In the genomic region with DNA sequence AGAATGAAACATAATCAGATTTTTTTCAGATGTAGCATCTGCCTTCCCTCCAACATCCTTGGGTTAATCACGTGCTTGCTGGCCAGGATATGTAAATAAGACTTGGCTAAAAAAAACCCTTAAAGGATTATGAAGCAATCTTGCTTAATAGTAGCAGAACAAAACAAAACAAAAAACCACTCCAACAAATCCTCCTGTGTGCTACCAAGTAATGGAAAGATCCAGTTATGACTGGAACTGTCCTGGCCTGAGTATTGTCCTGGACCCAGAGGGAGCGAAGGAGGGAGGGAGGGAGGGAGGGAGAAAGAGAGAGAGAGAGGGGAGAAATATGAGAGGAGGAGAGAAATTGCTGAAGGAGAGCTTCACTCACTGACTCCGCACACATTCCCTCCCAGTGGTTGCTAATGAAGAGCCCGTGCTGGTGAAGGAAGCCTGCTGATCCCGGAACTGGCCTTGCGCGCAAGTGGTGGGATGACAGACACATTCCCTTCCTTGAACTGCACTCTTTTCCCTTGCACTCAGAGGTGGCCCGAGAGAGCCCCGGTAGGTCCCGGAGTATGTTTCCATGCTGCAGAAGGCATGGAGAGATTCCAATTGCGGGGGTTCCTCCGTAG, we compare ENCODE assay signal across 8 cellular contexts. TPM values are rescaled to one million over a fixed set of nuclear protein-coding genes. Genes with fewer than 3 reads are reported as not detected.
A peak's percentile ranks its signal among the peaks of the same experiment; 100 is the strongest.
DNase-seq lines count a peak whose midpoint lies in the region; FAIRE-seq and TF ChIP-seq lines count a peak whose summit lies in the region.
"Had no signal": no experiment of that assay in that cellular context is flagged by ENCODE, and none has a peak within 500 bp of the region (broad histone marks: within the 10 kb centered on the region; RNA-seq: fewer than 3 reads in every experiment).

No MANE protein-coding gene starts in this region.

- H3K27ac ChIP-seq in dorsolateral prefrontal cortex (peak overlapping the region in 3 of 59 donors; percentile 8 to 51 (median 19)), mesendoderm (ENCODE audit: low read depth, low read length) (no peak overlapping the region), transverse colon (peak overlapping the region; percentile 38 to 57 (median 47)), small intestine (ENCODE audit: low read depth in 1 of 2, low read length in 1 of 2) (no peak overlapping the region)

- H2BK120ac ChIP-seq in mesendoderm (ENCODE audit: low read depth, low read length) = no peak overlapping the region

- no peak for FAIRE-seq in small intestine (lab: Jason Lieb, UNC)

- H3K23ac ChIP-seq in mesendoderm (ENCODE audit: low read length) = no peak overlapping the region

- H3K9me3 ChIP-seq in MG63 = no peaks in the 10 kb centered on the region
- H3K9me3 ChIP-seq in transverse colon = no peaks in the 10 kb centered on the region
- H3K9me3 ChIP-seq in small intestine (ENCODE audit: control insufficient read depth, low read depth) = no peaks in the 10 kb centered on the region

- no peak overlapping the region for H3K4me2 ChIP-seq in mesendoderm (ENCODE audit: low read length)

- H3K4me1 ChIP-seq in mesendoderm (ENCODE audit: control insufficient read depth, low read depth, low read length) (peaks cover 18% of the 10 kb centered on the region), transverse colon (peaks cover 7 to 35% (median 14%) of the 10 kb centered on the region in 4 donors), small intestine (ENCODE audit: control insufficient read depth in 2 of 2, insufficient read depth in 1 of 2, low read depth in 1 of 2, low read length in 1 of 2) (no peaks in the 10 kb centered on the region)

- H3K9ac ChIP-seq in mesendoderm (ENCODE audit: low read length) = no peak overlapping the region

- H2AK5ac ChIP-seq in mesendoderm (ENCODE audit: low read length) = no peak overlapping the region

- H3K56ac ChIP-seq in mesendoderm (ENCODE audit: low read length) = peak overlapping the region; percentile 20

- no peak overlapping the region for H3K4me3 ChIP-seq in MG63
- H3K4me3 ChIP-seq in dorsolateral prefrontal cortex = peak overlapping the region in 58 of 59 donors; percentile 1 to 65 (median 38)
- H3K4me3 ChIP-seq in mesendoderm (ENCODE audit: low read length) = no peak overlapping the region
- H3K4me3 ChIP-seq in transverse colon = peak overlapping the region in 2 of 4 donors; percentile 6 to 29
- no peak overlapping the region for H3K4me3 ChIP-seq in small intestine (ENCODE audit: low read depth in 1 of 2, low read length in 2 of 2)

- H3K27me3 ChIP-seq in MG63 (no peaks in the 10 kb centered on the region), dorsolateral prefrontal cortex (peaks cover 0 to 43% (median 0%) of the 10 kb centered on the region in 45 donors), mesendoderm (ENCODE audit: insufficient read depth, low read length, poor library complexity) (no peaks in the 10 kb centered on the region), transverse colon (no peaks in the 10 kb centered on the region), small intestine (ENCODE audit: control insufficient read depth in 2 of 2, insufficient read depth in 2 of 2, low read length in 2 of 2) (peaks cover 0 to 2% of the 10 kb centered on the region in 2 donors)

- DNase-seq in MG63 = peak; percentile 32
- DNase-seq in dorsolateral prefrontal cortex = no peak
- DNase-seq in mesendoderm = peak; percentile 53
- DNase-seq in transverse colon = peak; percentile 15
- DNase-seq in stimulated activated CD4-positive, alpha-beta T cell treated with anti-CD3 and anti-CD28 coated beads, Interleukin-12 subunit alpha, Interleukin-12 subunit beta, amount 100 ng/mL, for 4 hours = no peak
- no peak for DNase-seq in small intestine
- no peak for DNase-seq in cerebellar nuclear complex (lab: John Stamatoyannopoulos, UW)
- DNase-seq: stimulated activated CD4-positive, alpha-beta T cell treated with anti-CD3 and anti-CD28 coated beads, Interleukin-4, amount 100 ng/mL, for 24 hours had no signal

- no peak overlapping the region for H2BK15ac ChIP-seq in mesendoderm (replicated peaks; ENCODE audit: low read depth)

- intact Hi-C loops in dorsolateral prefrontal cortex (cut with DNase I) (no loop called here), transverse colon (cut with DNase I; ENCODE audit: low total_unique reads) (no loop called here)

- TF ChIP-seq POLR2A in transverse colon (IDR thresholded peaks at IDR 0.05) = no peak

- H4K8ac ChIP-seq in mesendoderm (ENCODE audit: low read depth, low read length) = no peak overlapping the region

- TF ChIP-seq CTCF in dorsolateral prefrontal cortex (IDR thresholded peaks at IDR 0.05 in 54 of 56, conservative IDR thresholded peaks at IDR 0.05 in 2 of 56; ENCODE audit: low read depth in 1 of 56, partially characterized antibody in 56 of 56) = no peak
- no peak for TF ChIP-seq CTCF in transverse colon (IDR thresholded peaks at IDR 0.05)

- no peak overlapping the region for H3K4ac ChIP-seq in mesendoderm (ENCODE audit: low read depth, low read length)

- no peak for TF ChIP-seq EP300 in transverse colon (IDR thresholded peaks at IDR 0.05; ENCODE audit: low read depth)

- no peak overlapping the region for H2BK5ac ChIP-seq in mesendoderm (ENCODE audit: low read length)

- no peak overlapping the region for H4K5ac ChIP-seq in mesendoderm (ENCODE audit: low read length)

- H3K18ac ChIP-seq in mesendoderm (ENCODE audit: low read length) = no peak overlapping the region

- H3K36me3 ChIP-seq in MG63 (no peaks in the 10 kb centered on the region), mesendoderm (ENCODE audit: control insufficient read depth, insufficient read depth, low read length) (no peaks in the 10 kb centered on the region), transverse colon (no peaks in the 10 kb centered on the region), small intestine (ENCODE audit: control insufficient read depth in 2 of 2, insufficient read depth in 2 of 2, low read length in 2 of 2) (no peaks in the 10 kb centered on the region)

- H3K79me1 ChIP-seq in mesendoderm (ENCODE audit: low read length) = peaks cover 2% of the 10 kb centered on the region

- WGBS in mesendoderm (ENCODE audit: extremely low coverage, insufficient coverage, low lambda C conversion rate) = no CpG with 5 or more reads among the region's 12 CpGs
- 38 to 50% methylated on average over 2 to 12 of the region's 12 CpGs for WGBS in transverse colon (ENCODE audit: low coverage in 1 of 2), 2 donors
- 40 to 78% (median 53%) methylated on average over 12 of the region's 12 CpGs for WGBS in small intestine, 3 donors

- no peaks in the 10 kb centered on the region for H3K79me2 ChIP-seq in mesendoderm (ENCODE audit: control insufficient read depth, insufficient read depth, low read length)

- in situ Hi-C loops in transverse colon (cut with MboI; ENCODE audit: low pct_ligation_motif_present in 1 of 4, low pct_unique_long_range_greater_than_20kb in 1 of 4, low sequenced_read_pairs in 3 of 4) = no loop called here

RNA-seq across cellular contexts. Expression of gene HMGA2, which starts 57.2 kb away (rescaled TPM):
- total RNA-seq in MG63 (2014; rRNA removed; shearing (Covaris generic); ENCODE audit: low replicate concordance) = 0.79 and 1.1 TPM in 2 replicates
- 1 to 10 TPM in 3 of 120 experiments, under 1 TPM in 43, not detected in 74; 0.04 to 1.4 (median 0.31) TPM for total RNA-seq in dorsolateral prefrontal cortex
- 80.1 TPM for polyA plus RNA-seq in mesendoderm (2013, experiment 1 of 2)
- 82.1 TPM for polyA plus RNA-seq in mesendoderm (2013, experiment 2 of 2)
- 10 to 100 TPM in 2 of 4 donors, 1 to 10 TPM in 2; 7.4 to 15.7 (median 10.4) TPM for total RNA-seq in transverse colon
- 1 to 10 TPM in 2 of 3 donors, under 1 TPM in 1; 0.67 to 1.4 (median 1.1) TPM for polyA plus RNA-seq in small intestine

Comparison
In these comparisons a context has a peak if more than half of its experiments do, and no peak if none do; other contexts are left out.
1. DNase-seq: peak in MG63 (single experiment), mesendoderm (single experiment) and transverse colon (single experiment); none in dorsolateral prefrontal cortex (0 of 10), stimulated activated CD4-positive, alpha-beta T cell treated with anti-CD3 and anti-CD28 coated beads, Interleukin-12 subunit alpha, Interleukin-12 subunit beta, amount 100 ng/mL, for 4 hours (single experiment), small intestine (single experiment) and cerebellar nuclear complex (0 of 2).
2. H3K4me3 ChIP-seq: peak in dorsolateral prefrontal cortex (58 of 59); none in MG63 (single experiment), mesendoderm (single experiment) and small intestine (0 of 2).
3. H3K27ac ChIP-seq: peak in transverse colon (4 of 4); none in mesendoderm (single experiment) and small intestine (0 of 2).